ENCODE assay signal across 8 cellular contexts in the genomic region with DNA sequence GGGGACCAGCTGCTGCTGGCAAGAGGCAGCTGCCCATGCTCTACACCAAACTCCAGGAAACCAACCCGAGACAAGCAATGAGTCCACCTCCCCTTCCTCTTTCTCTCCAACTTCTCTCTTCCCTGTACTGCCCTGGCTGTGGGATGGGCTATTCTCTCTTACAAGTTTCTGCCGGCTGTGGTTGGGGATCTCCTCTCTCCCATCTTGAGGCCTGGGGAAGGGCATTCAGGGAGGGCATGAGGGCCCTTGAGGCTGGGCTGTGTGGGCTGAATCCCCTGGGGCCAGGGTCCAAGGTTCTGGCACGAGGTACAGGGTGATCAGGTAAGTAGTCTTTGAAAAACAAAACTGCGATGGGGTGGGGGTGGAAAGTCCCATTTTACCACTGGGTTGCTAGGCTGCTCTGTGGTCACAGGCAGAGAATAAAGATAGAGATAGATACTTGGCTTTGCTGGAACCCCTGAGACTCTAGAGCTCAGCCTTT. TPM values are rescaled to one million over a fixed set of nuclear protein-coding genes. Genes with fewer than 3 reads are reported as not detected.
A peak's percentile ranks its signal among the peaks of the same experiment; 100 is the strongest.
DNase-seq lines count a peak whose midpoint lies in the region; ATAC-seq and TF ChIP-seq lines count a peak whose summit lies in the region.

No MANE protein-coding gene starts in this region.

- TF ChIP-seq POLR2A in prostate gland (IDR thresholded peaks at IDR 0.05), result no peak

- H3K9me3 ChIP-seq in OCI-LY3 (ENCODE audit: insufficient read depth, low read length) (no peaks in the 10 kb centered on the region), prostate gland (no peaks in the 10 kb centered on the region)

- peak overlapping the region; percentile 56; the same call in 1 of the 2 replicates for H2AFZ ChIP-seq in OCI-LY3 (ENCODE audit: low read depth, low read length)

- H3K79me2 ChIP-seq in OCI-LY3 (ENCODE audit: low read length), result peaks cover 14% of the 10 kb centered on the region; the same call in 1 of the 2 replicates

- no peaks in the 10 kb centered on the region for H4K20me1 ChIP-seq in OCI-LY3 (ENCODE audit: insufficient read depth, low read length)

- peaks cover 47% of the 10 kb centered on the region for H3K4me1 ChIP-seq in OCI-LY3 (ENCODE audit: low read length)
- H3K4me1 ChIP-seq in prostate gland (replicated peaks), result no peaks in the 10 kb centered on the region

- peak overlapping the region; percentile 92 for H3K4me2 ChIP-seq in OCI-LY3 (ENCODE audit: low read length)

- DNase-seq in Ammon's horn (ENCODE audit: low spot score), result peak; percentile 49
- DNase-seq in GM19240 (ENCODE audit: insufficient read length, low spot score), result peak; percentile 68
- no peak for DNase-seq in NCI-H345 treated with DMSO at 0.1 percent for 48 hours (lab: John Stamatoyannopoulos, UW; ENCODE audit: unreplicated experiment)
- DNase-seq in DMS 273 (lab: John Stamatoyannopoulos, UW; ENCODE audit: unreplicated experiment), result no peak
- no peak for DNase-seq in prostate gland (ENCODE audit: low spot score)
- DNase-seq in DMS79 (lab: John Stamatoyannopoulos, UW), result no peak

- peak overlapping the region; percentile 88 for H3K9ac ChIP-seq in OCI-LY3 (ENCODE audit: low read length)

- TF ChIP-seq CTCF in OCI-LY3 (IDR thresholded peaks at IDR 0.05; ENCODE audit: low read depth, low read length), result no peak
- TF ChIP-seq CTCF in prostate gland (IDR thresholded peaks at IDR 0.05), result no peak

- intact Hi-C loops in prostate gland (cut with DNase I), result no loop called here

- ATAC-seq in HG02981 (IDR thresholded peaks at IDR 0.05; ENCODE audit: unreplicated experiment), result peak; percentile 66

- H3K4me3 ChIP-seq in OCI-LY3 (ENCODE audit: low read length) (peak overlapping the region; percentile 60), prostate gland (no peak overlapping the region)

- no peaks in the 10 kb centered on the region for H3K27me3 ChIP-seq in OCI-LY3 (ENCODE audit: low read depth, low read length)
- no peaks in the 10 kb centered on the region for H3K27me3 ChIP-seq in prostate gland (replicated peaks; ENCODE audit: insufficient read depth)

- H3K27ac ChIP-seq in OCI-LY3 (ENCODE audit: low read length) (peak overlapping the region; percentile 95), prostate gland (no peak overlapping the region)

- WGBS in prostate gland, result 71% methylated on average over 4 of the region's 4 CpGs

- peaks cover 15% of the 10 kb centered on the region for H3K36me3 ChIP-seq in OCI-LY3 (replicated peaks; ENCODE audit: low read depth, low read length)
- no peaks in the 10 kb centered on the region for H3K36me3 ChIP-seq in prostate gland

RNA-seq across cellular contexts. Expression of a gene that starts 32.3 kb away (rescaled TPM):
- total RNA-seq in prostate gland, result 100 to 1,000 TPM; 257 to 415 TPM

Comparison
In these comparisons a context has a peak if more than half of its experiments do, and no peak if none do; other contexts are left out.
1. DNase-seq: peak in Ammon's horn (single experiment) and GM19240 (single experiment); none in NCI-H345 treated with DMSO at 0.1 percent for 48 hours (single experiment), DMS 273 (single experiment), prostate gland (single experiment) and DMS79 (single experiment).